Comparison of ENCODE assay signal across 17 cellular contexts in genomic region chr3:30467596-30468238, GRCh38.
DNase-seq lines count a peak whose midpoint lies in the region; ATAC-seq and TF ChIP-seq lines count a peak whose summit lies in the region.
"Had no signal": no experiment of that assay in that cellular context is flagged by ENCODE, and none has a peak within 500 bp of the region (broad histone marks: within the 10 kb centered on the region; RNA-seq: fewer than 3 reads in every experiment).

No MANE protein-coding gene starts in this region.

- peak; percentile 47 for DNase-seq in GM23248
- DNase-seq in RWPE2 (ENCODE audit: low spot score): no peak
- DNase-seq in dedifferentiated amniotic fluid mesenchymal stem cell (ENCODE audit: extremely low spot score): peak; percentile 42
- DNase-seq in kidney tubule cell (ENCODE audit: low spot score): peak; percentile 39
- DNase-seq in natural killer cell treated with Interleukin-12 subunit alpha and Interleukin-12 subunit beta and Interleukin-15 and Interleukin-18, amount 100 ng/mL, for 72 hours (ENCODE audit: low spot score): no peak
- DNase-seq in caudate nucleus (lab: John Stamatoyannopoulos, UW): no peak
- no peak for DNase-seq in mucosa of gallbladder (ENCODE audit: low spot score)
- DNase-seq: ACHN, Caco-2, H7, MV-4-11, NCI-H1417, NCI-H2029, NCI-H510A, NCI-H774, PC-9 had no signal

- in situ Hi-C loops in GM23248 (cut with MboI): no loop called here

- peak overlapping the region; percentile 8 for H3K4me2 ChIP-seq in GM23248 (ENCODE audit: unreplicated experiment)
- H3K4me2 ChIP-seq: PC-9 had no signal

- H3K36me3 ChIP-seq in GM23248 (ENCODE audit: low read depth) (no peaks in the 10 kb centered on the region), RWPE2 (ENCODE audit: low read depth) (no peaks in the 10 kb centered on the region)

- H3K27me3 ChIP-seq in GM23248 (replicated peaks; ENCODE audit: insufficient read depth) (no peaks in the 10 kb centered on the region), RWPE2 (ENCODE audit: insufficient read depth, poor library complexity, severe bottlenecking) (no peaks in the 10 kb centered on the region)

- H3K27ac ChIP-seq in GM23248 (no peak overlapping the region), RWPE2 (ENCODE audit: poor library complexity, severe bottlenecking) (no peak overlapping the region), caudate nucleus (ENCODE audit: low read depth, low read length) (no peak overlapping the region)
- H3K27ac ChIP-seq: PC-9 had no signal

- H3F3A ChIP-seq in GM23248 (ENCODE audit: insufficient read depth): peaks cover 40% of the 10 kb centered on the region

- H3K36me3 Mint-ChIP-seq in natural killer cell treated with Interleukin-12 subunit alpha and Interleukin-12 subunit beta and Interleukin-15 and Interleukin-18, amount 100 ng/mL, for 72 hours: peaks cover 6% of the 10 kb centered on the region

- ATAC-seq in RWPE2 (ENCODE audit: low read depth) (peak; percentile 33; the same call in 1 of the 3 replicates), HG03135 (IDR thresholded peaks at IDR 0.05; ENCODE audit: unreplicated experiment) (no peak)
- no peak for ATAC-seq in natural killer cell treated with Interleukin-12 subunit alpha and Interleukin-12 subunit beta and Interleukin-15 and Interleukin-18, amount 100 ng/mL, for 72 hours

- H3K4me1 Mint-ChIP-seq in natural killer cell treated with Interleukin-12 subunit alpha and Interleukin-12 subunit beta and Interleukin-15 and Interleukin-18, amount 100 ng/mL, for 72 hours (ENCODE audit: low read depth in 2 of 2): no peaks in the 10 kb centered on the region

- H3K4me3 Mint-ChIP-seq in natural killer cell treated with Interleukin-12 subunit alpha and Interleukin-12 subunit beta and Interleukin-15 and Interleukin-18, amount 100 ng/mL, for 72 hours: no peak overlapping the region

- H3K4me1 ChIP-seq in GM23248 (ENCODE audit: insufficient read depth) (peaks cover 46% of the 10 kb centered on the region), RWPE2 (ENCODE audit: insufficient read depth, poor library complexity, severe bottlenecking) (peaks cover 9% of the 10 kb centered on the region)
- H3K4me1 ChIP-seq: Caco-2 had no signal

- H3K9ac ChIP-seq in GM23248: no peak overlapping the region

- H3K9me3 Mint-ChIP-seq in natural killer cell treated with Interleukin-12 subunit alpha and Interleukin-12 subunit beta and Interleukin-15 and Interleukin-18, amount 100 ng/mL, for 72 hours: no peaks in the 10 kb centered on the region

- no peak overlapping the region for H2AFZ ChIP-seq in GM23248
- H2AFZ ChIP-seq: PC-9 had no signal

- TF ChIP-seq CTCF in RWPE2 (IDR thresholded peaks at IDR 0.05; ENCODE audit: poor library complexity, severe bottlenecking): no peak

- H3K27me3 Mint-ChIP-seq in natural killer cell treated with Interleukin-12 subunit alpha and Interleukin-12 subunit beta and Interleukin-15 and Interleukin-18, amount 100 ng/mL, for 72 hours: no peaks in the 10 kb centered on the region

- 0 out of 2 replicates have a peak, but pooled peaks cover 3% of the 10 kb centered on the region for H3K9me2 ChIP-seq in GM23248 (ENCODE audit: insufficient read depth)

- H3K79me2 ChIP-seq in GM23248 (ENCODE audit: insufficient read depth): no peaks in the 10 kb centered on the region

- H3K4me3 ChIP-seq in GM23248: no peak overlapping the region
- no peak overlapping the region for H3K4me3 ChIP-seq in RWPE2 (ENCODE audit: severe bottlenecking)
- H3K4me3 ChIP-seq: PC-9 had no signal

- no peaks in the 10 kb centered on the region for H4K20me1 ChIP-seq in GM23248 (ENCODE audit: insufficient read depth)

- H3K27ac Mint-ChIP-seq in natural killer cell treated with Interleukin-12 subunit alpha and Interleukin-12 subunit beta and Interleukin-15 and Interleukin-18, amount 100 ng/mL, for 72 hours: no peak overlapping the region

- no peaks in the 10 kb centered on the region for H3K9me3 ChIP-seq in GM23248 (ENCODE audit: low read depth)
- H3K9me3 ChIP-seq in RWPE2 (ENCODE audit: severe bottlenecking): no peaks in the 10 kb centered on the region
- H3K9me3 ChIP-seq: Caco-2 had no signal

- WGBS in GM23248 (ENCODE audit: low coverage in 1 of 2, low lambda C conversion rate in 2 of 2, missing lambda C conversion rate in 2 of 2), 2 experiments: 54 to 76% methylated on average over 1 of the region's 1 CpG

Comparison
In these comparisons a context has a peak if more than half of its experiments do, and no peak if none do; other contexts are left out.
1. DNase-seq: peak in GM23248 (single experiment), dedifferentiated amniotic fluid mesenchymal stem cell (single experiment) and kidney tubule cell (single experiment); none in RWPE2 (single experiment), natural killer cell treated with Interleukin-12 subunit alpha and Interleukin-12 subunit beta and Interleukin-15 and Interleukin-18, amount 100 ng/mL, for 72 hours (single experiment), caudate nucleus (0 of 61) and mucosa of gallbladder (single experiment).